Comparison of ENCODE assay signal across 14 cellular contexts in the genomic region with DNA sequence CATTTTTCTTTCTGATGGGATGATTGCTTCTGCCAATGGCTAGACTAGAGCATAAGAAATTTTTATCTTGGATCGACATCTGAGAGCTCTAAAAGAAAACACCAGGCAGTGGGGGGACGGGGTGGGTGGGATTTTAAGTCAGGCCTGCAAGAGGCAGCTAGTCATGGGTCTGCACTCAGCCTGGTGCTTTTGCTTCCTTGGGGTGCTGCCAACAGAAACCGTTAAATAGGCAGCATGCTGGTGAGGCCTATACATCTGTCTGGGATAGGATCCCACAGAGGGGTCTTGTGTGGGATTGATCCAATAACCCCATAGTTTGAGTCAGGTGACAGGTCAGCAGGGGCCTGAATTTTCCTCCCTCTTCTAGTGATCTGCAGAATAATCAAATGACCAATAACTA. TPM values are rescaled to one million over a fixed set of nuclear protein-coding genes. Genes with fewer than 3 reads are reported as not detected.
A peak's percentile ranks its signal among the peaks of the same experiment; 100 is the strongest.
DNase-seq lines count a peak whose midpoint lies in the region; ATAC-seq, FAIRE-seq and TF ChIP-seq lines count a peak whose summit lies in the region.
"Had no signal": no experiment of that assay in that cellular context is flagged by ENCODE, and none has a peak within 500 bp of the region (broad histone marks: within the 10 kb centered on the region; RNA-seq: fewer than 3 reads in every experiment).

No MANE protein-coding gene starts in this region.

- TF ChIP-seq CTCF in A549 (IDR thresholded peaks at IDR 0.05) (no peak), endodermal cell (conservative IDR thresholded peaks at IDR 0.05) (no peak), nephron progenitor cell (IDR thresholded peaks at IDR 0.05) (no peak), colonic mucosa (IDR thresholded peaks at IDR 0.05) (no peak)

- H3K27me3 Mint-ChIP-seq in endodermal cell (ENCODE audit: insufficient read depth) (no peaks in the 10 kb centered on the region), nephron progenitor cell (ENCODE audit: low read depth, poor library complexity) (no peaks in the 10 kb centered on the region)
- peaks cover 0 to 9% of the 10 kb centered on the region in 2 donors for H3K27me3 Mint-ChIP-seq in stimulated activated naive B cell treated with anti-CD40 and anti-IgM and Interleukin-4, amounts not matched to agents 10 μg/mL and 1 μg/mL and 100 μg/mL, for 72 hours

- H3K4me1 ChIP-seq in A549 (peaks cover 44% of the 10 kb centered on the region), endodermal cell (ENCODE audit: control insufficient read depth, insufficient read depth, low read length) (no peaks in the 10 kb centered on the region), colonic mucosa (no peaks in the 10 kb centered on the region)
- H3K4me1 ChIP-seq: neural progenitor cell had no signal

- H3K36me3 ChIP-seq in KOPT-K1 (ENCODE audit: insufficient read depth, low read length) (peaks cover 28% of the 10 kb centered on the region), endodermal cell (ENCODE audit: control insufficient read depth, insufficient read depth, low read length) (peaks cover 12% of the 10 kb centered on the region), colonic mucosa (no peaks in the 10 kb centered on the region)

- H3K4me3 ChIP-seq in A549 (no peak overlapping the region), endodermal cell (ENCODE audit: low read length) (no peak overlapping the region), colonic mucosa (no peak overlapping the region)
- H3K4me3 ChIP-seq: dorsolateral prefrontal cortex, neural progenitor cell had no signal

- DNase-seq in A549 (ENCODE audit: low read depth in 1 of 2, low spot score in 1 of 2) (no peak), endodermal cell (no peak), nephron progenitor cell (no peak), MV-4-11 (lab: John Stamatoyannopoulos, UW) (no peak), colonic mucosa (no peak)
- DNase-seq in stimulated activated naive B cell treated with anti-CD40 and anti-IgM and Interleukin-4, amounts not matched to agents 10 μg/mL and 1 μg/mL and 100 μg/mL, for 72 hours, result no peak
- DNase-seq: activated effector memory CD4-positive, alpha-beta T cell treated with Interleukin-2 at 50 U/mL for 16 hours; dorsolateral prefrontal cortex; stimulated activated CD4-positive, alpha-beta T cell treated with anti-CD3 and anti-CD28 coated beads, Interleukin-4, amount 100 ng/mL, for 1 hour; substantia nigra had no signal

- H3K27ac Mint-ChIP-seq in endodermal cell (peak overlapping the region; percentile 37), nephron progenitor cell (peak overlapping the region; percentile 66)
- no peak overlapping the region for H3K27ac Mint-ChIP-seq in stimulated activated naive B cell treated with anti-CD40 and anti-IgM and Interleukin-4, amounts not matched to agents 10 μg/mL and 1 μg/mL and 100 μg/mL, for 72 hours
- H3K27ac Mint-ChIP-seq: neural progenitor cell had no signal

- TF ChIP-seq EP300 in A549 (IDR thresholded peaks at IDR 0.05), result no peak

- no peak overlapping the region for H3K4me3 Mint-ChIP-seq in endodermal cell
- no peak overlapping the region for H3K4me3 Mint-ChIP-seq in nephron progenitor cell
- H3K4me3 Mint-ChIP-seq in stimulated activated naive B cell treated with anti-CD40 and anti-IgM and Interleukin-4, amounts not matched to agents 10 μg/mL and 1 μg/mL and 100 μg/mL, for 72 hours, result no peak overlapping the region
- H3K4me3 Mint-ChIP-seq: neural progenitor cell had no signal

- H3K9me3 Mint-ChIP-seq in endodermal cell (peaks cover 16% of the 10 kb centered on the region), nephron progenitor cell (peaks cover 33% of the 10 kb centered on the region)
- H3K9me3 Mint-ChIP-seq in stimulated activated naive B cell treated with anti-CD40 and anti-IgM and Interleukin-4, amounts not matched to agents 10 μg/mL and 1 μg/mL and 100 μg/mL, for 72 hours, result peaks cover 12 to 15% of the 10 kb centered on the region in 2 donors

- no peak for TF ChIP-seq POLR2A in A549 (IDR thresholded peaks at IDR 0.05; ENCODE audit: low read length)

- no peak overlapping the region for H3K9ac ChIP-seq in endodermal cell (ENCODE audit: extremely low read depth, low read length, poor library complexity, severe bottlenecking)
- H3K9ac ChIP-seq in colonic mucosa (ENCODE audit: low read depth in 2 of 2, low read length in 2 of 2), result no peak overlapping the region
- H3K9ac ChIP-seq: neural progenitor cell had no signal

- FAIRE-seq in A549 (lab: Jason Lieb, UNC), result no peak

- H3K4me2 ChIP-seq in A549, result peak overlapping the region; percentile 49
- H3K4me2 ChIP-seq: neural progenitor cell had no signal

- POLR2A ChIA-PET in A549 (lab: Yijun Ruan, JAX), result interaction anchor here (0.8 kb wide), 1 partner anchor 14 kb away, joined by 4 read pairs; no protein-coding TSS in a partner anchor

- H3K4me1 Mint-ChIP-seq in endodermal cell, result peaks cover 4% of the 10 kb centered on the region
- peaks cover 25% of the 10 kb centered on the region for H3K4me1 Mint-ChIP-seq in nephron progenitor cell
- H3K4me1 Mint-ChIP-seq in stimulated activated naive B cell treated with anti-CD40 and anti-IgM and Interleukin-4, amounts not matched to agents 10 μg/mL and 1 μg/mL and 100 μg/mL, for 72 hours, result peaks cover 4 to 6% of the 10 kb centered on the region in 2 donors

- intact Hi-C loops in colonic mucosa (cut with DNase I), result no loop called here

- H3K27ac ChIP-seq in A549 (peak overlapping the region; percentile 44 to 61; a peak in 5 of 6 replicates), KOPT-K1 (ENCODE audit: low read depth, low read length, poor library complexity, severe bottlenecking) (peak overlapping the region; percentile 49), endodermal cell (ENCODE audit: low read depth, low read length) (no peak overlapping the region), colonic mucosa (no peak overlapping the region)
- H3K27ac ChIP-seq: neural progenitor cell, RWPE1 had no signal

- 38% methylated on average over 3 of the region's 3 CpGs for WGBS in A549 (ENCODE audit: missing lambda C conversion rate)
- 89 to 93% methylated on average over 2 to 3 of the region's 3 CpGs for WGBS in endodermal cell (ENCODE audit: insufficient coverage in 1 of 2, insufficient read length in 1 of 2), 2 experiments

- TF ChIP-seq RAD21 in A549 (conservative IDR thresholded peaks at IDR 0.05 in 1 of 2, IDR thresholded peaks at IDR 0.05 in 1 of 2), result no peak

- no peaks in the 10 kb centered on the region for H3K27me3 ChIP-seq in endodermal cell (ENCODE audit: control insufficient read depth, insufficient read depth, low read length, poor library complexity, severe bottlenecking)
- H3K27me3 ChIP-seq in colonic mucosa, result no peaks in the 10 kb centered on the region
- H3K27me3 ChIP-seq: dorsolateral prefrontal cortex, neural progenitor cell had no signal

- CTCF ChIA-PET in A549 (lab: Yijun Ruan, JAX), result interaction anchor here (2.4 to 2.9 kb wide), 2 partner anchors 27 to 85 kb away, joined by 8 to 16 read pairs; a partner anchor contains a TSS

- ATAC-seq in A549 (peak; percentile 48 to 58; a peak in 3 of 6 replicates), GM18517 (IDR thresholded peaks at IDR 0.05; ENCODE audit: unreplicated experiment) (no peak)
- ATAC-seq in stimulated activated naive B cell treated with anti-CD40 and anti-IgM and Interleukin-4, amounts not matched to agents 10 μg/mL and 1 μg/mL and 100 μg/mL, for 72 hours (replicated peaks), result no peak

- peaks cover 30% of the 10 kb centered on the region for H3K36me3 Mint-ChIP-seq in endodermal cell (ENCODE audit: low read depth)
- peaks cover 47% of the 10 kb centered on the region for H3K36me3 Mint-ChIP-seq in nephron progenitor cell (ENCODE audit: low read depth)
- H3K36me3 Mint-ChIP-seq in stimulated activated naive B cell treated with anti-CD40 and anti-IgM and Interleukin-4, amounts not matched to agents 10 μg/mL and 1 μg/mL and 100 μg/mL, for 72 hours, result peaks cover 10 to 12% of the 10 kb centered on the region in 2 donors

- peaks cover 10% of the 10 kb centered on the region for H3K9me3 ChIP-seq in A549
- H3K9me3 ChIP-seq in KOPT-K1 (ENCODE audit: insufficient read depth, low read length, poor library complexity, severe bottlenecking), result peaks cover 18% of the 10 kb centered on the region
- H3K9me3 ChIP-seq in endodermal cell (ENCODE audit: control insufficient read depth, low read length), result peaks cover 22% of the 10 kb centered on the region
- no peaks in the 10 kb centered on the region for H3K9me3 ChIP-seq in colonic mucosa

TF ChIP-seq in A549, 52 proteins besides CTCF, POLR2A, EP300 and RAD21:
- TF ChIP-seq FOSL2 (IDR thresholded peaks at IDR 0.05) (no peak), FOSL2 (CRISPR knock-in tag; IDR thresholded peaks at IDR 0.05) (no peak), CBX2 (IDR thresholded peaks at IDR 0.05; ENCODE audit: borderline replicate concordance, low read depth) (no peak), RFX5 (IDR thresholded peaks at IDR 0.05) (no peak), POLR2AphosphoS2 (conservative IDR thresholded peaks at IDR 0.05; ENCODE audit: low read length) (no peak)
- TF ChIP-seq, protein P1, sequence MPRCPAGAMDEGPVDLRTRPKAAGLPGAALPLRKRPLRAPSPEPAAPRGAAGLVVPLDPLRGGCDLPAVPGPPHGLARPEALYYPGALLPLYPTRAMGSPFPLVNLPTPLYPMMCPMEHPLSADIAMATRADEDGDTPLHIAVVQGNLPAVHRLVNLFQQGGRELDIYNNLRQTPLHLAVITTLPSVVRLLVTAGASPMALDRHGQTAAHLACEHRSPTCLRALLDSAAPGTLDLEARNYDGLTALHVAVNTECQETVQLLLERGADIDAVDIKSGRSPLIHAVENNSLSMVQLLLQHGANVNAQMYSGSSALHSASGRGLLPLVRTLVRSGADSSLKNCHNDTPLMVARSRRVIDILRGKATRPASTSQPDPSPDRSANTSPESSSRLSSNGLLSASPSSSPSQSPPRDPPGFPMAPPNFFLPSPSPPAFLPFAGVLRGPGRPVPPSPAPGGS (IDR thresholded peaks at IDR 0.05), result no peak

RNA-seq across cellular contexts. Expression of a gene that starts 26.9 kb away (rescaled TPM):
- polyA plus RNA-seq in A549 (2011; rRNA removed) (21.4 and 22.6 TPM in 2 replicates), A549 (2017; fragmentation: RNase III; extraction: RNeasy Plus Mini Kit Qiagen cat#74134 plus additional on column Dnase treatment) (18.6 to 19.8 TPM (median 19.2 TPM) in 3 replicates)
- polyA plus RNA-seq in A549 (2012; cell fraction: cytosol; rRNA removed), result 21.5 and 26.1 TPM in 2 replicates
- polyA plus RNA-seq in A549 (2012; cell fraction: nucleus; rRNA removed), result 28.3 and 29.3 TPM in 2 replicates
- 28.1 and 28.2 TPM in 2 replicates for polyA minus RNA-seq in A549 (2011; rRNA and poly(A)+ RNA removed)
- total RNA-seq in endodermal cell (10 to 100 TPM; 44.9 to 46.1 TPM), colonic mucosa (10 to 100 TPM; 27.7 to 29.7 TPM)
- polyA plus RNA-seq in endodermal cell (2013, experiment 1 of 2), result 35.0 TPM
- 35.1 TPM for polyA plus RNA-seq in endodermal cell (2013, experiment 2 of 2)

RNA-seq across cellular contexts. Expression of a gene that starts 40.8 kb away (rescaled TPM):
- 52.2 and 57.2 TPM in 2 replicates for polyA plus RNA-seq in A549 (2011; rRNA removed)
- polyA plus RNA-seq in A549 (2012; cell fraction: cytosol; rRNA removed), result 39.5 and 54.7 TPM in 2 replicates
- 135 TPM in 2 replicates for polyA plus RNA-seq in A549 (2012; cell fraction: nucleus; rRNA removed)
- polyA plus RNA-seq in A549 (2017; fragmentation: RNase III; extraction: RNeasy Plus Mini Kit Qiagen cat#74134 plus additional on column Dnase treatment), result 31.4 to 40.8 TPM (median 33.4 TPM) in 3 replicates
- polyA minus RNA-seq in A549 (2011; rRNA and poly(A)+ RNA removed), result 67.1 and 87.5 TPM in 2 replicates
- total RNA-seq in endodermal cell, result 100 to 1,000 TPM; 105 to 110 TPM
- 61.5 TPM for polyA plus RNA-seq in endodermal cell (2013, experiment 1 of 2)
- 53.0 TPM for polyA plus RNA-seq in endodermal cell (2013, experiment 2 of 2)
- total RNA-seq in colonic mucosa, result 10 to 100 TPM; 46.5 to 48.3 TPM

Comparison
In these comparisons a context has a peak if more than half of its experiments do, and no peak if none do; other contexts are left out.
1. ATAC-seq: peak in A549 (2 of 2); none in GM18517 (single experiment) and stimulated activated naive B cell treated with anti-CD40 and anti-IgM and Interleukin-4, amounts not matched to agents 10 μg/mL and 1 μg/mL and 100 μg/mL, for 72 hours (0 of 2).
2. H3K27ac ChIP-seq: peak in A549 (2 of 2) and KOPT-K1 (single experiment); none in endodermal cell (single experiment) and colonic mucosa (single experiment).